In genomic region chr17:46869296-46869695, GRCh38 we compare ENCODE assay signal across 20 cellular contexts. TPM values are rescaled to one million over a fixed set of nuclear protein-coding genes. Genes with fewer than 3 reads are reported as not detected.
"Had no signal": no experiment of that assay in that cellular context is flagged by ENCODE, and none has a peak within 500 bp of the region (broad histone marks: within the 10 kb centered on the region; RNA-seq: fewer than 3 reads in every experiment).

No MANE protein-coding gene starts in this region.

- H3K4me1 ChIP-seq: foreskin keratinocyte, tibial artery, upper lobe of left lung, uterus had no signal

- H2AFZ ChIP-seq: hepatocyte had no signal

- H3K9me3 ChIP-seq: ovary, tibial artery, upper lobe of left lung, uterus had no signal

- H3K4me2 ChIP-seq: hepatocyte had no signal

- H3K4me3 ChIP-seq: coronary artery, hepatocyte, ovary, tibial artery, upper lobe of left lung, uterus had no signal

- H3K27ac ChIP-seq: coronary artery, foreskin keratinocyte, hepatocyte, ovary, tibial artery, upper lobe of left lung, uterus had no signal

- H3K79me2 ChIP-seq: hepatocyte had no signal

- DNase-seq: effector CD8-positive, alpha-beta T cell; foreskin keratinocyte; head of caudate nucleus; kidney glomerular epithelial cell; mesendoderm; natural killer cell; ovary; right cardiac atrium; stimulated activated CD4-positive, alpha-beta T cell treated with anti-CD3 and anti-CD28 coated beads, Interleukin-4, amount 100 ng/mL, for 1 hour; stimulated activated CD8-positive, alpha-beta memory T cell treated with anti-CD3 and anti-CD28 coated beads, Interleukin-4, amount 100 ng/mL, for 48 hours; tibial artery; upper lobe of left lung; uterus had no signal

- H3K36me3 ChIP-seq: ovary, tibial artery, upper lobe of left lung, uterus had no signal

- ATAC-seq: foreskin keratinocyte; natural killer cell; stimulated activated memory B cell treated with anti-CD40 and anti-IgM and Interleukin-4, amounts not matched to agents 10 μg/mL and 1 μg/mL and 100 μg/mL, for 72 hours had no signal

- H3K27me3 ChIP-seq: hepatocyte, ovary, upper lobe of left lung, uterus had no signal

RNA-seq across cellular contexts. Expression of gene WNT9B, which starts 17.9 kb away (rescaled TPM):
- total RNA-seq: dermis microvascular lymphatic vessel endothelial cell, foreskin keratinocyte, lung microvascular endothelial cell, mononuclear cell, natural killer cell, neural crest cell had no signal
- polyA plus RNA-seq: foreskin keratinocyte had no signal
